Comparison of ENCODE assay signal across 25 cellular contexts in genomic region chr1:81907569-81907968, GRCh38.
DNase-seq lines count a peak whose midpoint lies in the region; ATAC-seq, FAIRE-seq and TF ChIP-seq lines count a peak whose summit lies in the region.
"Had no signal": no experiment of that assay in that cellular context is flagged by ENCODE, and none has a peak within 500 bp of the region (broad histone marks: within the 10 kb centered on the region; RNA-seq: fewer than 3 reads in every experiment).

No MANE protein-coding gene starts in this region.

- H3K4me1 ChIP-seq in astrocyte (ENCODE audit: insufficient read depth, low read length) (no peaks in the 10 kb centered on the region), right lobe of liver (peaks cover 0 to 5% (median 0%) of the 10 kb centered on the region in 4 donors), pancreas (no peaks in the 10 kb centered on the region)
- H3K4me1 ChIP-seq: BLaER1 treated with 17β-estradiol and CSF1 and Interleukin-3, amounts not matched to agents 10 nM and 100 nM; Caco-2 had no signal

- no peaks in the 10 kb centered on the region for H3K9me3 ChIP-seq in astrocyte (ENCODE audit: insufficient read depth, low read depth, low read length)
- H3K9me3 ChIP-seq in right lobe of liver: no peaks in the 10 kb centered on the region
- no peaks in the 10 kb centered on the region for H3K9me3 ChIP-seq in pancreas
- H3K9me3 ChIP-seq: BLaER1 treated with 17β-estradiol and CSF1 and Interleukin-3, amounts not matched to agents 10 nM and 100 nM; Caco-2 had no signal

- intact Hi-C loops in left colon (cut with DNase I, micrococcal nuclease): no loop called here
- intact Hi-C loops in right lobe of liver (cut with DNase I): no loop called here
- intact Hi-C loops in pancreas (cut with DNase I): no loop called here

- no peaks in the 10 kb centered on the region for H3K79me2 ChIP-seq in astrocyte (ENCODE audit: insufficient read depth, low read length)

- H3K27me3 ChIP-seq in astrocyte (ENCODE audit: insufficient read depth, low read length): no peaks in the 10 kb centered on the region
- H3K27me3 ChIP-seq in right lobe of liver: no peaks in the 10 kb centered on the region
- no peaks in the 10 kb centered on the region for H3K27me3 ChIP-seq in pancreas
- H3K27me3 ChIP-seq: BLaER1 treated with 17β-estradiol and CSF1 and Interleukin-3, amounts not matched to agents 10 nM and 100 nM had no signal

- H3K4me2 ChIP-seq in astrocyte (ENCODE audit: low read length): no peak overlapping the region
- H3K4me2 ChIP-seq: BLaER1 treated with 17β-estradiol and CSF1 and Interleukin-3, amounts not matched to agents 10 nM and 100 nM had no signal

- 60% methylated on average over 2 of the region's 2 CpGs for WGBS in right lobe of liver (ENCODE audit: insufficient coverage, low coverage, low lambda C conversion rate, missing lambda C conversion rate)
- 92 to 96% methylated on average over 2 of the region's 2 CpGs for WGBS in pancreas, 2 donors

- H3K27ac ChIP-seq in astrocyte (ENCODE audit: low read depth, low read length): no peak overlapping the region
- no peak overlapping the region for H3K27ac ChIP-seq in right lobe of liver
- no peak overlapping the region for H3K27ac ChIP-seq in pancreas
- H3K27ac ChIP-seq: BLaER1 treated with 17β-estradiol and CSF1 and Interleukin-3, amounts not matched to agents 10 nM and 100 nM; C4-2B had no signal

- ATAC-seq in left colon (peak; percentile 84), right lobe of liver (peak; percentile 59 to 83 (median 68)), pancreas (no peak), HG02798 (IDR thresholded peaks at IDR 0.05; ENCODE audit: poor library complexity, unreplicated experiment) (no peak), GM18907 (IDR thresholded peaks at IDR 0.05; ENCODE audit: unreplicated experiment) (no peak), GM21528 (IDR thresholded peaks at IDR 0.05; ENCODE audit: low FRiP score, unreplicated experiment) (no peak)
- ATAC-seq: CD8-positive, alpha-beta T cell had no signal

- H3K4me1 Mint-ChIP-seq in astrocyte (ENCODE audit: low read depth, unreplicated experiment): no peaks in the 10 kb centered on the region
- H3K4me1 Mint-ChIP-seq: B cell had no signal

- peak; percentile 26 for FAIRE-seq in astrocyte (lab: Jason Lieb, UNC)
- peak; percentile 39 for FAIRE-seq in pancreas (lab: Jason Lieb, UNC)
- FAIRE-seq: D721Med, G401.6, GM12891, GM18507, GM19239 had no signal

- H2AFZ ChIP-seq in astrocyte (ENCODE audit: low read depth, low read length): no peak overlapping the region

- H3K36me3 ChIP-seq in astrocyte (ENCODE audit: insufficient read depth, low read length) (no peaks in the 10 kb centered on the region), right lobe of liver (no peaks in the 10 kb centered on the region), pancreas (no peaks in the 10 kb centered on the region)
- H3K36me3 ChIP-seq: BLaER1 treated with 17β-estradiol and CSF1 and Interleukin-3, amounts not matched to agents 10 nM and 100 nM had no signal

- H3K9ac ChIP-seq in astrocyte (ENCODE audit: low read length): no peak overlapping the region
- H3K9ac ChIP-seq: BLaER1 treated with 17β-estradiol and CSF1 and Interleukin-3, amounts not matched to agents 10 nM and 100 nM had no signal

- DNase-seq in astrocyte (ENCODE audit: low read depth) (no peak), left colon (no peak), right lobe of liver (no peak), pancreas (no peak), AG08395 (ENCODE audit: low spot score) (no peak)
- DNase-seq: 8988T; ACHN; AML-193; Caco-2; Calu3; CD4-positive, alpha-beta T cell; CD8-positive, alpha-beta T cell; DMS79 treated with DMSO at 0.1 percent for 48 hours; GF-D8 had no signal

- TF ChIP-seq CTCF in astrocyte (IDR thresholded peaks at IDR 0.05; ENCODE audit: insufficient read depth, low read depth, low read length) (no peak), right lobe of liver (IDR thresholded peaks at IDR 0.05) (no peak), pancreas (IDR thresholded peaks at IDR 0.05) (no peak)

- H3K4me3 Mint-ChIP-seq in astrocyte (ENCODE audit: unreplicated experiment): no peak overlapping the region
- H3K4me3 Mint-ChIP-seq: B cell; CD4-positive, alpha-beta T cell; CD8-positive, alpha-beta T cell had no signal

- H4K20me1 ChIP-seq in astrocyte (ENCODE audit: insufficient read depth, low read length): no peaks in the 10 kb centered on the region
- H4K20me1 ChIP-seq: BLaER1 treated with 17β-estradiol and CSF1 and Interleukin-3, amounts not matched to agents 10 nM and 100 nM had no signal

- H3K27ac Mint-ChIP-seq in astrocyte (ENCODE audit: unreplicated experiment): no peak overlapping the region
- H3K27ac Mint-ChIP-seq: B cell; CD4-positive, alpha-beta T cell; CD8-positive, alpha-beta T cell had no signal

- H3K9me3 Mint-ChIP-seq in astrocyte (ENCODE audit: unreplicated experiment): no peaks in the 10 kb centered on the region
- H3K9me3 Mint-ChIP-seq: CD4-positive, alpha-beta T cell had no signal

- no peak overlapping the region for H3K4me3 ChIP-seq in astrocyte (ENCODE audit: insufficient read depth, low read depth, low read length)
- no peak overlapping the region for H3K4me3 ChIP-seq in right lobe of liver
- H3K4me3 ChIP-seq in pancreas: no peak overlapping the region
- H3K4me3 ChIP-seq: BLaER1 treated with 17β-estradiol and CSF1 and Interleukin-3, amounts not matched to agents 10 nM and 100 nM had no signal

- no peaks in the 10 kb centered on the region for H3K36me3 Mint-ChIP-seq in astrocyte (ENCODE audit: low read depth, unreplicated experiment)
- H3K36me3 Mint-ChIP-seq: CD8-positive, alpha-beta T cell had no signal

- H3K27me3 Mint-ChIP-seq in astrocyte (ENCODE audit: low read depth, unreplicated experiment): no peaks in the 10 kb centered on the region
- H3K27me3 Mint-ChIP-seq: B cell; CD4-positive, alpha-beta T cell had no signal

- TF ChIP-seq POLR2A in right lobe of liver (IDR thresholded peaks at IDR 0.05): no peak

Comparison
In these comparisons a context has a peak if more than half of its experiments do, and no peak if none do; other contexts are left out.
1. ATAC-seq: peak in left colon (single experiment) and right lobe of liver (4 of 4); none in pancreas (0 of 4), HG02798 (single experiment), GM18907 (single experiment) and GM21528 (single experiment).